ENCODE assay signal across 8 cellular contexts in genomic region chr9:35658144-35658893, GRCh38. TPM values are rescaled to one million over a fixed set of nuclear protein-coding genes. Genes with fewer than 3 reads are reported as not detected.
DNase-seq lines count a peak whose midpoint lies in the region; ATAC-seq and TF ChIP-seq lines count a peak whose summit lies in the region.

CCDC107 (plus strand) TSS chr9:35658292; CDS start chr9:35658380, 88 bp downstream.

- H3K27ac ChIP-seq in Karpas-422 (ENCODE audit: low read length) (peak within 1 kb of the TSS; percentile 80), RWPE1 (peak within 1 kb of the TSS; percentile 92)

- H3K9ac ChIP-seq in Karpas-422 (ENCODE audit: low read length) = peak within 1 kb of the TSS; percentile 81

- H3K9me3 Mint-ChIP-seq in activated T-helper 2 cell treated with anti-CD3 and anti-CD28 coated beads, Interferon-gamma antibody, Interleukin-2, Interleukin-4, amounts not matched to agents 10 μg/mL and 5 μg/mL and 100 μg/mL, durations not matched to agents 14 hours and 24 hours and 36 hours = no peaks in the 10 kb centered on the region
- no peaks in the 10 kb centered on the region for H3K9me3 Mint-ChIP-seq in natural killer cell treated with Interleukin-12 subunit alpha and Interleukin-12 subunit beta and Interleukin-15 and Interleukin-18, amount 100 ng/mL, for 72 hours
- H3K9me3 Mint-ChIP-seq in stimulated activated naive CD8-positive, alpha-beta T cell treated with anti-CD3 and anti-CD28 coated beads, Interleukin-15, Interleukin-2, amounts not matched to agents 100 ng/mL and 50 ng/mL, for 24 hours = no peaks in the 10 kb centered on the region

- H3K4me3 ChIP-seq in Karpas-422 (ENCODE audit: low read length) = peak within 1 kb of the TSS; percentile 76

- H4K20me1 ChIP-seq in Karpas-422 (ENCODE audit: insufficient read depth, low read depth, low read length) = no peaks in the 10 kb centered on the region

- peak; percentile 86 for TF ChIP-seq CTCF in RWPE1 (conservative IDR thresholded peaks at IDR 0.05; ENCODE audit: low read depth)

- DNase-seq in Daoy (ENCODE audit: low read depth) = peak; percentile 94
- peak; percentile 95 for DNase-seq in Karpas-422
- peak; percentile 98 for DNase-seq in RWPE1 (ENCODE audit: low spot score)
- DNase-seq in activated T-helper 2 cell treated with anti-CD3 and anti-CD28 coated beads, Interferon-gamma antibody, Interleukin-2, Interleukin-4, amounts not matched to agents 10 μg/mL and 5 μg/mL and 100 μg/mL, durations not matched to agents 14 hours and 24 hours and 36 hours (ENCODE audit: low spot score) = peak; percentile 78
- DNase-seq in fibroblast of peridontal ligament (ENCODE audit: extremely low read depth) = peak; percentile 24
- peak; percentile 91 for DNase-seq in natural killer cell treated with Interleukin-12 subunit alpha and Interleukin-12 subunit beta and Interleukin-15 and Interleukin-18, amount 100 ng/mL, for 72 hours (ENCODE audit: low spot score)

- peak within 1 kb of the TSS; percentile 52; the same call in 1 of the 2 replicates for H2AFZ ChIP-seq in Karpas-422 (ENCODE audit: low read length)

- peaks cover 16% of the 10 kb centered on the region for H3K79me2 ChIP-seq in Karpas-422 (ENCODE audit: low read length)

- peak within 1 kb of the TSS; percentile 90 for H3K4me2 ChIP-seq in Karpas-422 (ENCODE audit: low read depth, low read length, poor library complexity, severe bottlenecking)

- no peaks in the 10 kb centered on the region for H3K9me2 ChIP-seq in Karpas-422 (replicated peaks; ENCODE audit: insufficient read depth, low read length)

- ATAC-seq in GM21786 (IDR thresholded peaks at IDR 0.05; ENCODE audit: unreplicated experiment) = peak; percentile 65
- ATAC-seq in natural killer cell treated with Interleukin-12 subunit alpha and Interleukin-12 subunit beta and Interleukin-15 and Interleukin-18, amount 100 ng/mL, for 72 hours = peak; percentile 84 to 89

- H3K4me3 Mint-ChIP-seq in activated T-helper 2 cell treated with anti-CD3 and anti-CD28 coated beads, Interferon-gamma antibody, Interleukin-2, Interleukin-4, amounts not matched to agents 10 μg/mL and 5 μg/mL and 100 μg/mL, durations not matched to agents 14 hours and 24 hours and 36 hours (ENCODE audit: low read depth) = peak within 1 kb of the TSS; percentile 85
- peak within 1 kb of the TSS; percentile 88 for H3K4me3 Mint-ChIP-seq in natural killer cell treated with Interleukin-12 subunit alpha and Interleukin-12 subunit beta and Interleukin-15 and Interleukin-18, amount 100 ng/mL, for 72 hours
- peak within 1 kb of the TSS; percentile 87 for H3K4me3 Mint-ChIP-seq in stimulated activated naive CD8-positive, alpha-beta T cell treated with anti-CD3 and anti-CD28 coated beads, Interleukin-15, Interleukin-2, amounts not matched to agents 100 ng/mL and 50 ng/mL, for 24 hours

- POLR2A ChIA-PET in RWPE1 (lab: Yijun Ruan, JAX; ENCODE audit: low non-redundant PET) = interaction anchor here (1.2 kb wide), 1 partner anchor 53 kb away, joined by 3 read pairs; the partner anchor contains the start of gene TESK1

- peaks cover 58% of the 10 kb centered on the region for H3K4me1 ChIP-seq in Karpas-422 (ENCODE audit: low read length)

- CTCF ChIA-PET in RWPE1 (lab: Yijun Ruan, JAX) = interaction anchor here (0.7 to 2.9 kb wide), 13 partner anchors 9 to 241 kb away, joined by 3 to 21 read pairs (median 4); partner anchors contain the start of genes CREB3, TLN1 and TPM2

- H3K27me3 ChIP-seq in Karpas-422 (ENCODE audit: low read length) = no peaks in the 10 kb centered on the region

- peaks cover 3% of the 10 kb centered on the region for H3K27me3 Mint-ChIP-seq in activated T-helper 2 cell treated with anti-CD3 and anti-CD28 coated beads, Interferon-gamma antibody, Interleukin-2, Interleukin-4, amounts not matched to agents 10 μg/mL and 5 μg/mL and 100 μg/mL, durations not matched to agents 14 hours and 24 hours and 36 hours (ENCODE audit: low read depth)
- no peaks in the 10 kb centered on the region for H3K27me3 Mint-ChIP-seq in natural killer cell treated with Interleukin-12 subunit alpha and Interleukin-12 subunit beta and Interleukin-15 and Interleukin-18, amount 100 ng/mL, for 72 hours
- H3K27me3 Mint-ChIP-seq in stimulated activated naive CD8-positive, alpha-beta T cell treated with anti-CD3 and anti-CD28 coated beads, Interleukin-15, Interleukin-2, amounts not matched to agents 100 ng/mL and 50 ng/mL, for 24 hours = peaks cover 4% of the 10 kb centered on the region

- H3K4me1 Mint-ChIP-seq in activated T-helper 2 cell treated with anti-CD3 and anti-CD28 coated beads, Interferon-gamma antibody, Interleukin-2, Interleukin-4, amounts not matched to agents 10 μg/mL and 5 μg/mL and 100 μg/mL, durations not matched to agents 14 hours and 24 hours and 36 hours (ENCODE audit: low read depth) = peaks cover 58% of the 10 kb centered on the region
- peaks cover 62% of the 10 kb centered on the region in 2 donors for H3K4me1 Mint-ChIP-seq in natural killer cell treated with Interleukin-12 subunit alpha and Interleukin-12 subunit beta and Interleukin-15 and Interleukin-18, amount 100 ng/mL, for 72 hours (ENCODE audit: low read depth in 2 of 2)
- H3K4me1 Mint-ChIP-seq in stimulated activated naive CD8-positive, alpha-beta T cell treated with anti-CD3 and anti-CD28 coated beads, Interleukin-15, Interleukin-2, amounts not matched to agents 100 ng/mL and 50 ng/mL, for 24 hours (ENCODE audit: low read depth) = peaks cover 68% of the 10 kb centered on the region

- peaks cover 37% of the 10 kb centered on the region for H3K36me3 Mint-ChIP-seq in activated T-helper 2 cell treated with anti-CD3 and anti-CD28 coated beads, Interferon-gamma antibody, Interleukin-2, Interleukin-4, amounts not matched to agents 10 μg/mL and 5 μg/mL and 100 μg/mL, durations not matched to agents 14 hours and 24 hours and 36 hours (ENCODE audit: low read depth)
- H3K36me3 Mint-ChIP-seq in natural killer cell treated with Interleukin-12 subunit alpha and Interleukin-12 subunit beta and Interleukin-15 and Interleukin-18, amount 100 ng/mL, for 72 hours = peaks cover 6% of the 10 kb centered on the region
- H3K36me3 Mint-ChIP-seq in stimulated activated naive CD8-positive, alpha-beta T cell treated with anti-CD3 and anti-CD28 coated beads, Interleukin-15, Interleukin-2, amounts not matched to agents 100 ng/mL and 50 ng/mL, for 24 hours (ENCODE audit: low read depth) = peaks cover 43% of the 10 kb centered on the region

- H3K27ac Mint-ChIP-seq in activated T-helper 2 cell treated with anti-CD3 and anti-CD28 coated beads, Interferon-gamma antibody, Interleukin-2, Interleukin-4, amounts not matched to agents 10 μg/mL and 5 μg/mL and 100 μg/mL, durations not matched to agents 14 hours and 24 hours and 36 hours = peak within 1 kb of the TSS; percentile 98
- H3K27ac Mint-ChIP-seq in natural killer cell treated with Interleukin-12 subunit alpha and Interleukin-12 subunit beta and Interleukin-15 and Interleukin-18, amount 100 ng/mL, for 72 hours = peak within 1 kb of the TSS; percentile 99
- H3K27ac Mint-ChIP-seq in stimulated activated naive CD8-positive, alpha-beta T cell treated with anti-CD3 and anti-CD28 coated beads, Interleukin-15, Interleukin-2, amounts not matched to agents 100 ng/mL and 50 ng/mL, for 24 hours = peak within 1 kb of the TSS; percentile 100

- intact Hi-C loops in activated T-helper 2 cell treated with anti-CD3 and anti-CD28 coated beads, Interferon-gamma antibody, Interleukin-2, Interleukin-4, amounts not matched to agents 10 μg/mL and 5 μg/mL and 100 μg/mL, durations not matched to agents 14 hours and 24 hours and 36 hours (cut with micrococcal nuclease) = loop anchor here (1.0 kb wide), 2 partner anchors 54 to 74 kb away; partner anchors contain the start of genes CREB3 and TLN1

- H3K36me3 ChIP-seq in Karpas-422 (ENCODE audit: insufficient read depth, low read length) = peaks cover 14% of the 10 kb centered on the region; the same call in 1 of the 2 replicates

- H3K9me3 ChIP-seq in Karpas-422 (ENCODE audit: low read length) = no peaks in the 10 kb centered on the region

RNA-seq across cellular contexts. Expression of gene CCDC107, which starts in this region (rescaled TPM):
- total RNA-seq in Daoy (2014; rRNA removed; shearing (Covaris generic)) = 8.6 and 9.5 TPM in 2 replicates
- 13.2 and 24.0 TPM in 2 replicates for total RNA-seq in Karpas-422 (2014; rRNA removed; shearing (Covaris generic); ENCODE audit: low replicate concordance)
- 23.0 TPM in 2 replicates for total RNA-seq in activated T-helper 2 cell treated with anti-CD3 and anti-CD28 coated beads, Interferon-gamma antibody, Interleukin-2, Interleukin-4, amounts not matched to agents 10 μg/mL and 5 μg/mL and 100 μg/mL, durations not matched to agents 14 hours and 24 hours and 36 hours
- 10 to 100 TPM; 12.0 to 21.5 TPM for total RNA-seq in natural killer cell treated with Interleukin-12 subunit alpha and Interleukin-12 subunit beta and Interleukin-15 and Interleukin-18, amount 100 ng/mL, for 72 hours

Comparison
In these comparisons a context has a peak if more than half of its experiments do, and no peak if none do; other contexts are left out.
1. Peak in every context shown above with its lines: DNase-seq, ATAC-seq, H3K4me3 ChIP-seq and H3K27ac ChIP-seq.
2. DNase-seq: peak in every context shown above with its lines; median percentile 98 in RWPE1; 95 in Karpas-422; 94 in Daoy; 91 in natural killer cell treated with Interleukin-12 subunit alpha and Interleukin-12 subunit beta and Interleukin-15 and Interleukin-18, amount 100 ng/mL, for 72 hours; 78 in activated T-helper 2 cell treated with anti-CD3 and anti-CD28 coated beads, Interferon-gamma antibody, Interleukin-2, Interleukin-4, amounts not matched to agents 10 μg/mL and 5 μg/mL and 100 μg/mL, durations not matched to agents 14 hours and 24 hours and 36 hours; 24 in fibroblast of peridontal ligament.